ENCODE assay signal across 8 cellular contexts in the genomic region with DNA sequence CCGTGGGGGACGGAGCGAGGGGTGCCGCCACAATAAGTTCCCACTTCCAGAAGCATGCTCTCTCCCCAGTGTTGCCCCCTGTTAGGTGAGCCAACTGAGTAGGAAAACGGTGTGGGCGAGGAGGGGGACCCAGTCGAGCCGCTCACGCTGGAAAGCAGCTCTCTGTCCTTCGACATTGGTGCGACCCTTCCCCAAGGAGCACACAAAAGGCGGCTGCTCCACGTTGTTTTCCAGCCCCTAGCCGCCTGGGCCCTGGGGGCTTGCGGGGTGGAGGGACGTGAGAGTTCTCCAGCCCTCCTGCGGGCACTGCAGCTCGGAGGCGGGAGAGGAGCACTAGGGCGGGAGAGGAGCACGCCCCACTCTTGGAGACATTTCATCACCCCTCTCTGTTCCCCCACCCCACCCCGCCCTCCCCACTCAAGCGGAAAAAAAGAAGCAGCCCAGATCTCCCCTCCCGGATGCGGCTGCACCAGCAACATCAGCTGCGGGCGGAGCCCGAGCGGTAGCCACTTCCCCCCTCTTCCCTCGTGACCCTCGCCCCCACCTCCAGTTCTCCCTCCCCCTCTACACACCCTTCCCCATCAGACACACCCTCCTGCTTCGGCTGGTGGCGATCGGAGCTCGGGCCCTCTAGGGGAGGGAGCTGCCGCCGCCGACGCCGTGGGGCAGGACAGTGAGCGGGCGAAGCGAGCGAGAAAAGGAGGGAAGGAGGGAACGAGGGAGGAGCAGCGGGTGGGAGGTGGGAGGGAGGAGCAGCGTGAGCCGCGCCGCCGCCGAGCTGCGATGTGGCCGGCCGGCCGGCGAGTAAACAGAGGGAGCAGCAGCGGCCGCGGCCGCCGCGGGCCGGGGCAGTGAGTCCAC. TPM values are rescaled to one million over a fixed set of nuclear protein-coding genes. Genes with fewer than 3 reads are reported as not detected.
DNase-seq lines count a peak whose midpoint lies in the region; ATAC-seq and TF ChIP-seq lines count a peak whose summit lies in the region.

A gene (plus strand): TSS at position 755 of the 861 bp plus-strand sequence. CDS start 157 bp downstream, outside the sequence.

- H4K20me1 ChIP-seq in smooth muscle cell (ENCODE audit: low read depth) = no peaks in the 10 kb centered on the region

- no peaks in the 10 kb centered on the region for H3F3A ChIP-seq in smooth muscle cell (ENCODE audit: low read depth)

- no peaks in the 10 kb centered on the region for H3K79me2 ChIP-seq in smooth muscle cell (ENCODE audit: low read depth)

- WGBS in smooth muscle cell (ENCODE audit: low lambda C conversion rate) = 45% methylated on average over 36 of the region's 64 CpGs

- H3K27ac ChIP-seq in breast epithelium = peak within 1 kb of the TSS; percentile 60 to 89
- no peak within 1 kb of the TSS for H3K27ac ChIP-seq in smooth muscle cell (ENCODE audit: low read depth)

- H3K9ac ChIP-seq in smooth muscle cell (ENCODE audit: low read depth) = no peak within 1 kb of the TSS

- no peak for TF ChIP-seq POLR2A in breast epithelium (IDR thresholded peaks at IDR 0.05)

- H3K36me3 ChIP-seq in breast epithelium (no peaks in the 10 kb centered on the region), smooth muscle cell (ENCODE audit: low read depth) (no peaks in the 10 kb centered on the region)

- peak within 1 kb of the TSS; percentile 72 for H2AFZ ChIP-seq in smooth muscle cell (ENCODE audit: low read depth)

- intact Hi-C loops in breast epithelium (cut with DNase I; ENCODE audit: low total_unique reads) = no loop called here

- ATAC-seq in HG02885 (IDR thresholded peaks at IDR 0.05; ENCODE audit: poor library complexity, unreplicated experiment) = peak; percentile 68

- no peak for TF ChIP-seq CTCF in WI38 (IDR thresholded peaks at IDR 0.05; ENCODE audit: low read depth, low read length)
- no peak for TF ChIP-seq CTCF in breast epithelium (IDR thresholded peaks at IDR 0.05)
- no peak for TF ChIP-seq CTCF in smooth muscle cell (IDR thresholded peaks at IDR 0.05; ENCODE audit: borderline replicate concordance, insufficient read depth, poor library complexity, severe bottlenecking)

- H3K9me3 ChIP-seq in breast epithelium (no peaks in the 10 kb centered on the region), smooth muscle cell (replicated peaks; ENCODE audit: low read depth) (no peaks in the 10 kb centered on the region)

- DNase-seq in DMS153 (lab: John Stamatoyannopoulos, UW) = peak; percentile 32
- no peak for DNase-seq in DMS153 treated with DMSO at 0.1 percent for 48 hours (lab: John Stamatoyannopoulos, UW; ENCODE audit: unreplicated experiment)
- DNase-seq in NCI-H2081 (lab: John Stamatoyannopoulos, UW) = peak; percentile 84 to 87
- peak; percentile 34 to 56 for DNase-seq in breast epithelium (ENCODE audit: low spot score in 2 of 2)
- DNase-seq in inferior parietal cortex (ENCODE audit: extremely low spot score) = peak; percentile 47
- DNase-seq in smooth muscle cell (lab: John Stamatoyannopoulos, UW; ENCODE audit: unreplicated experiment) = peak; percentile 12

- H3K4me1 ChIP-seq in breast epithelium (no peaks in the 10 kb centered on the region), smooth muscle cell (ENCODE audit: low read depth) (no peaks in the 10 kb centered on the region)

- H3K27me3 ChIP-seq in breast epithelium (peaks cover 0 to 9% of the 10 kb centered on the region in 2 donors), smooth muscle cell (ENCODE audit: low read depth) (peaks cover 15% of the 10 kb centered on the region)

- H3K4me3 ChIP-seq in WI38 (ENCODE audit: low read depth, low read length) (peak within 1 kb of the TSS; percentile 75), breast epithelium (peak within 1 kb of the TSS; percentile 63 to 87 (median 75)), smooth muscle cell (peak within 1 kb of the TSS; percentile 56)

- peak within 1 kb of the TSS; percentile 87 for H3K4me2 ChIP-seq in smooth muscle cell

RNA-seq across cellular contexts. Expression of the gene that starts here (rescaled TPM):
- total RNA-seq in breast epithelium = 100 to 1,000 TPM in 1 of 3 donors, 10 to 100 TPM in 2; 25.3 to 138 (median 26.9) TPM
- 2.6 and 3.5 TPM in 2 replicates for total RNA-seq in smooth muscle cell
- polyA plus RNA-seq in smooth muscle cell = 1.3 and 2.3 TPM in 2 replicates
